ENCODE assay signal across 8 cellular contexts in the genomic region with DNA sequence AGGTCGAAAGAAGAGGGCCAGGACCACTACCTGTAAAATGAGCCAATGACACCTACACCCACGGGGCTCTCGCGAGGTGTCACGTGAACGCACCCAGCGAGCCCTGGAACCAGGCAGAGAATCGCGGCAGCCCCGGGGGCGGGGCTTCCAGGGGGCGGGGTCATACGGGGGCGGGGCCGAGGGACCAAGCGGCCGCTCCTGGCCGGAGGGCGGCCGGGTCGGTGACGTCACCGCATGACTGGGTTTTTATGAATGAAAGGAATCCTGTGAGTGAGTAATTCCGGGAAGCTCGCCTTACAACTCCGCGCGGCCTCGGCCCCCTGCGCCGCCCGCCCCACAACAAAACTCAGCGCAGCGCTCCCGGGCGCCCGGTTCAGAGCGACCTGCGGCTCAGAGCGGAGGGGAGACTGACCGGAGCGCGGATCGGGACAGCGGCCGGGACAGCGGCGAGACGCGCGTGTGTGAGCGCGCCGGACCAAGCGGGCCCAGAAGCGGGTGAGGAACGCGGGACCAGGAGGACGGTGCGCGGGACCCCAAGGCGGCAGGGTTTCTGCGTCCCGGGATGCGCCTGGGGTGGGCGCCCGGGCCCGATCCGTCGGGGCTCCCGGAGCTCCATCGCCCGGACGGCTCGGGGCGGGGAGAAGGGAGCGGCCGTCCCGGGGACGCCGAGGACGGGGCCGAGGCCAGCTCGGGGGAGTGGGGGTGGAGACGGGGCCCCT. TPM values are rescaled to one million over a fixed set of nuclear protein-coding genes. Genes with fewer than 3 reads are reported as not detected.
DNase-seq lines count a peak whose midpoint lies in the region; ATAC-seq and TF ChIP-seq lines count a peak whose summit lies in the region.

Gene MAFF (plus strand): TSS at position 277 of the 719 bp plus-strand sequence. CDS start 11,860 bp downstream, outside the sequence.

- DNase-seq in DMS79 (lab: John Stamatoyannopoulos, UW) (peak; percentile 30), LoVo (ENCODE audit: low spot score) (peak; percentile 95), SJCRH30 (peak; percentile 95), foreskin keratinocyte (peak; percentile 74 to 89), neural progenitor cell (ENCODE audit: low spot score) (peak; percentile 98), stomach (peak; percentile 98)
- DNase-seq in activated naive CD4-positive, alpha-beta T cell (lab: John Stamatoyannopoulos, UW): peak; percentile 42 to 75 (median 60)

- H3F3A ChIP-seq in neural progenitor cell (ENCODE audit: low read depth): peaks cover 28% of the 10 kb centered on the region

- H3K4me1 ChIP-seq in SJCRH30 (0 out of 2 replicates have a peak, but pooled peaks cover 4% of the 10 kb centered on the region), foreskin keratinocyte (peaks cover 9% of the 10 kb centered on the region), neural progenitor cell (peaks cover 9% of the 10 kb centered on the region), stomach (peaks cover 18 to 43% (median 33%) of the 10 kb centered on the region in 4 donors)

- H3K36me3 Mint-ChIP-seq in neural progenitor cell: no peaks in the 10 kb centered on the region

- TF ChIP-seq POLR2A in stomach (IDR thresholded peaks at IDR 0.05): peak in 3 of 4 donors; percentile 65 to 83 (median 80)

- TF ChIP-seq CTCF in foreskin keratinocyte (conservative IDR thresholded peaks at IDR 0.05) (no peak), neural progenitor cell (IDR thresholded peaks at IDR 0.05) (no peak), stomach (IDR thresholded peaks at IDR 0.05) (no peak)

- TF ChIP-seq EP300 in stomach (IDR thresholded peaks at IDR 0.05): peak; percentile 26

- peak within 1 kb of the TSS; percentile 88 for H2AFZ ChIP-seq in neural progenitor cell (replicated peaks)

- H3K9me3 ChIP-seq in SJCRH30 (replicated peaks) (no peaks in the 10 kb centered on the region), neural progenitor cell (ENCODE audit: low read depth) (no peaks in the 10 kb centered on the region), stomach (no peaks in the 10 kb centered on the region)

- H3K27me3 ChIP-seq in SJCRH30 (no peaks in the 10 kb centered on the region), foreskin keratinocyte (no peaks in the 10 kb centered on the region), neural progenitor cell (peaks cover 53% of the 10 kb centered on the region), stomach (no peaks in the 10 kb centered on the region)

- H3K4me2 ChIP-seq in neural progenitor cell: peak within 1 kb of the TSS; percentile 87

- WGBS in stomach, 5 donors: 0 to 2% (median 1%) methylated on average over 8 to 85 of the region's 85 CpGs

- H3K27me3 Mint-ChIP-seq in neural progenitor cell (ENCODE audit: insufficient read depth, low read depth): peaks cover 2% of the 10 kb centered on the region

- intact Hi-C loops in stomach (cut with DNase I; ENCODE audit: low total_unique reads): no loop called here

- H3K4me1 Mint-ChIP-seq in neural progenitor cell: peaks cover 24% of the 10 kb centered on the region

- no peaks in the 10 kb centered on the region for H3K79me2 ChIP-seq in neural progenitor cell (ENCODE audit: low read depth)

- peak within 1 kb of the TSS; percentile 91 for H3K4me3 Mint-ChIP-seq in neural progenitor cell

- H4K20me1 ChIP-seq in neural progenitor cell (ENCODE audit: low read depth): peaks cover 17% of the 10 kb centered on the region

- H3K4me3 ChIP-seq in SJCRH30: peak within 1 kb of the TSS; percentile 87
- H3K4me3 ChIP-seq in neural progenitor cell: peak within 1 kb of the TSS; percentile 68
- H3K4me3 ChIP-seq in stomach: peak within 1 kb of the TSS; percentile 69 to 96 (median 80)

- peak within 1 kb of the TSS; percentile 62 for H3K9ac ChIP-seq in neural progenitor cell

- H3K36me3 ChIP-seq in SJCRH30: no peaks in the 10 kb centered on the region
- H3K36me3 ChIP-seq in neural progenitor cell: no peaks in the 10 kb centered on the region
- peaks cover 0 to 9% (median 2%) of the 10 kb centered on the region in 4 donors for H3K36me3 ChIP-seq in stomach

- H3K27ac ChIP-seq in SJCRH30 (peak within 1 kb of the TSS; percentile 79), foreskin keratinocyte (peak within 1 kb of the TSS; percentile 95), neural progenitor cell (no peak within 1 kb of the TSS), stomach (peak within 1 kb of the TSS; percentile 98 to 100 (median 100))

- peak; percentile 57 for ATAC-seq in GM21786 (IDR thresholded peaks at IDR 0.05; ENCODE audit: unreplicated experiment)
- peak; percentile 72 for ATAC-seq in foreskin keratinocyte

- H3K27ac Mint-ChIP-seq in neural progenitor cell: peak within 1 kb of the TSS; percentile 76

- no peaks in the 10 kb centered on the region for H3K9me3 Mint-ChIP-seq in neural progenitor cell

RNA-seq across cellular contexts. Expression of gene MAFF, which starts in this region (rescaled TPM):
- 3.2 and 3.6 TPM in 2 replicates for total RNA-seq in SJCRH30 (2014; rRNA removed; shearing (Covaris generic))
- total RNA-seq in foreskin keratinocyte (21.1 and 23.8 TPM in 2 replicates), neural progenitor cell (ENCODE audit: low replicate concordance) (0.90 and 4.2 TPM in 2 replicates), stomach (100 to 1,000 TPM in 2 of 5 donors, 10 to 100 TPM in 1, 1 to 10 TPM in 1, under 1 TPM in 1; 0.58 to 130 (median 58.9) TPM)
- polyA plus RNA-seq in foreskin keratinocyte (18.7 and 20.0 TPM in 2 replicates), stomach (10 to 100 TPM; 16.0 to 65.7 (median 35.7) TPM)

Comparison
In these comparisons a context has a peak if more than half of its experiments do, and no peak if none do; other contexts are left out.
1. DNase-seq: peak in every context shown above with its lines; median percentile 98 in neural progenitor cell; 98 in stomach; 95 in LoVo; 95 in SJCRH30; 82 in foreskin keratinocyte; 60 in activated naive CD4-positive, alpha-beta T cell; 30 in DMS79.